ENCODE assay signal across 9 cellular contexts in genomic region chr7:131501930-131502685, GRCh38. TPM values are rescaled to one million over a fixed set of nuclear protein-coding genes. Genes with fewer than 3 reads are reported as not detected.
A peak's percentile ranks its signal among the peaks of the same experiment; 100 is the strongest.
DNase-seq lines count a peak whose midpoint lies in the region; ATAC-seq, FAIRE-seq and TF ChIP-seq lines count a peak whose summit lies in the region.
"Had no signal": no experiment of that assay in that cellular context is flagged by ENCODE, and none has a peak within 500 bp of the region (broad histone marks: within the 10 kb centered on the region; RNA-seq: fewer than 3 reads in every experiment).

No MANE protein-coding gene starts in this region.

- intact Hi-C loops in activated CD4-positive, alpha-beta memory T cell treated with anti-CD3 and anti-CD28 coated beads for 36 hours (cut with micrococcal nuclease) = loop anchor here (1.0 to 10.0 kb wide), 3 partner anchors 11 to 430 kb away; no protein-coding TSS in a partner anchor
- intact Hi-C loops in HepG2 (cut with micrococcal nuclease; ENCODE audit: unreplicated experiment) = no loop called here

- TF ChIP-seq POLR2A in HepG2 (IDR thresholded peaks at IDR 0.05; ENCODE audit: insufficient read depth in 1 of 2, low read depth in 2 of 2, low read length in 2 of 2) (no peak), upper lobe of left lung (IDR thresholded peaks at IDR 0.05) (no peak)

- peak overlapping the region; percentile 54 for H3K27ac Mint-ChIP-seq in activated naive CD8-positive, alpha-beta T cell
- H3K27ac Mint-ChIP-seq in activated naive CD8-positive, alpha-beta T cell treated with anti-CD3 and anti-CD28 coated beads for 36 hours = no peak overlapping the region
- H3K27ac Mint-ChIP-seq in activated CD4-positive, alpha-beta memory T cell treated with anti-CD3 and anti-CD28 coated beads for 36 hours = peak overlapping the region; percentile 60

- POLR2A ChIA-PET in activated CD4-positive, alpha-beta memory T cell treated with anti-CD3 and anti-CD28 coated beads for 36 hours (lab: Charles Lee) = interaction anchor here (0.8 to 1.3 kb wide), 4 partner anchors 9 to 462 kb away, joined by 3 to 4 read pairs (median 3); no protein-coding TSS in a partner anchor
- POLR2A ChIA-PET in HepG2 (lab: Yijun Ruan, JAX) = no interaction called here

- H3K4me3 Mint-ChIP-seq in activated naive CD8-positive, alpha-beta T cell = no peak overlapping the region
- H3K4me3 Mint-ChIP-seq in activated naive CD8-positive, alpha-beta T cell treated with anti-CD3 and anti-CD28 coated beads for 36 hours = no peak overlapping the region
- no peak overlapping the region for H3K4me3 Mint-ChIP-seq in activated CD4-positive, alpha-beta memory T cell treated with anti-CD3 and anti-CD28 coated beads for 36 hours

- H3K9me3 ChIP-seq in HepG2 (ENCODE audit: low read length) (no peaks in the 10 kb centered on the region), upper lobe of left lung (no peaks in the 10 kb centered on the region)
- H3K9me3 ChIP-seq: Peyer's patch had no signal

- TF ChIP-seq RAD21 in HepG2 (CRISPR knock-in tag; IDR thresholded peaks at IDR 0.05) = no peak

- ATAC-seq in HepG2 (no peak), upper lobe of left lung (ENCODE audit: low FRiP score in 2 of 2) (no peak)

- in situ Hi-C loops in HepG2 (cut with HindIII; ENCODE audit: extremely low pct_ligation_motif_present, low pct_unique_long_range_greater_than_20kb) = loop anchor here (10.0 kb wide), 1 partner anchor 153 kb away; no protein-coding TSS in a partner anchor

- H3K79me2 ChIP-seq in HepG2 (ENCODE audit: insufficient read depth, low read length) = no peaks in the 10 kb centered on the region

- H3K27me3 ChIP-seq in HepG2 (ENCODE audit: control insufficient read depth in 1 of 2, insufficient read depth in 2 of 2, low read length in 2 of 2) (no peaks in the 10 kb centered on the region), upper lobe of left lung (no peaks in the 10 kb centered on the region)
- H3K27me3 ChIP-seq: Peyer's patch had no signal

- H3K4me1 ChIP-seq in HepG2 (ENCODE audit: insufficient read depth, low read length) (peaks cover 29% of the 10 kb centered on the region), upper lobe of left lung (peaks cover 12 to 28% (median 20%) of the 10 kb centered on the region in 4 donors)

- no peak for FAIRE-seq in HepG2 (lab: Jason Lieb, UNC)

- BruUV-seq in HepG2 (replicated peaks; lab: Mats Ljungman, UMichigan) = no TSS peak

- H2AFZ ChIP-seq in HepG2 (ENCODE audit: low read length) = no peak overlapping the region

- no peak overlapping the region for H3K9ac ChIP-seq in HepG2 (ENCODE audit: insufficient read depth, low read depth, low read length)

- H3K4me2 ChIP-seq in HepG2 (ENCODE audit: low read depth, low read length) = no peak overlapping the region

- peaks cover 41% of the 10 kb centered on the region for H3K4me1 Mint-ChIP-seq in activated naive CD8-positive, alpha-beta T cell (ENCODE audit: low read depth)
- peaks cover 23% of the 10 kb centered on the region for H3K4me1 Mint-ChIP-seq in activated naive CD8-positive, alpha-beta T cell treated with anti-CD3 and anti-CD28 coated beads for 36 hours
- H3K4me1 Mint-ChIP-seq in activated CD4-positive, alpha-beta memory T cell treated with anti-CD3 and anti-CD28 coated beads for 36 hours (ENCODE audit: low read depth) = peaks cover 30% of the 10 kb centered on the region

- H3K27me3 Mint-ChIP-seq in activated naive CD8-positive, alpha-beta T cell = no peaks in the 10 kb centered on the region
- H3K27me3 Mint-ChIP-seq in activated naive CD8-positive, alpha-beta T cell treated with anti-CD3 and anti-CD28 coated beads for 36 hours = no peaks in the 10 kb centered on the region
- H3K27me3 Mint-ChIP-seq in activated CD4-positive, alpha-beta memory T cell treated with anti-CD3 and anti-CD28 coated beads for 36 hours = no peaks in the 10 kb centered on the region

- no peaks in the 10 kb centered on the region for H3K9me3 Mint-ChIP-seq in activated naive CD8-positive, alpha-beta T cell (ENCODE audit: low read depth)
- H3K9me3 Mint-ChIP-seq in activated naive CD8-positive, alpha-beta T cell treated with anti-CD3 and anti-CD28 coated beads for 36 hours = no peaks in the 10 kb centered on the region
- no peaks in the 10 kb centered on the region for H3K9me3 Mint-ChIP-seq in activated CD4-positive, alpha-beta memory T cell treated with anti-CD3 and anti-CD28 coated beads for 36 hours

- CTCF ChIA-PET in activated CD4-positive, alpha-beta memory T cell treated with anti-CD3 and anti-CD28 coated beads for 36 hours (lab: Charles Lee) = interaction anchor here (0.5 to 2.3 kb wide), 6 partner anchors 10 to 490 kb away, joined by 3 to 10 read pairs (median 6); no protein-coding TSS in a partner anchor
- CTCF ChIA-PET in HepG2 (lab: Yijun Ruan, JAX; ENCODE audit: low intra/inter-chr PET ratio, low total read pairs) = no interaction called here

- 85% methylated on average over 13 of the region's 14 CpGs for WGBS in HepG2 (ENCODE audit: low lambda C conversion rate)
- 70 to 80% methylated on average over 12 to 14 of the region's 14 CpGs for WGBS in upper lobe of left lung, 2 donors

- no peak for DNase-seq in activated naive CD8-positive, alpha-beta T cell treated with anti-CD3 and anti-CD28 coated beads for 36 hours
- DNase-seq in activated CD4-positive, alpha-beta memory T cell treated with anti-CD3 and anti-CD28 coated beads for 36 hours = no peak
- DNase-seq in HepG2 (ENCODE audit: low spot score) (no peak), upper lobe of left lung (no peak), inferior parietal cortex (ENCODE audit: extremely low spot score) (no peak), ureter (ENCODE audit: low spot score) (no peak), GOT3 (lab: John Stamatoyannopoulos, UW) (no peak)
- DNase-seq: Peyer's patch had no signal

- no peaks in the 10 kb centered on the region for H3K36me3 Mint-ChIP-seq in activated naive CD8-positive, alpha-beta T cell
- no peaks in the 10 kb centered on the region for H3K36me3 Mint-ChIP-seq in activated naive CD8-positive, alpha-beta T cell treated with anti-CD3 and anti-CD28 coated beads for 36 hours
- H3K36me3 Mint-ChIP-seq in activated CD4-positive, alpha-beta memory T cell treated with anti-CD3 and anti-CD28 coated beads for 36 hours = no peaks in the 10 kb centered on the region

- TF ChIP-seq CTCF in HepG2 (CRISPR knock-in tag; IDR thresholded peaks at IDR 0.05) = no peak
- no peak for TF ChIP-seq CTCF in upper lobe of left lung (IDR thresholded peaks at IDR 0.05)

- H3K36me3 ChIP-seq in HepG2 (replicated peaks in 1 of 2; ENCODE audit: control insufficient read depth in 1 of 2, insufficient read depth in 2 of 2, low read length in 2 of 2) (peaks cover 2 to 10% of the 10 kb centered on the region in 2 experiments; a peak in 3 of 5 replicates), upper lobe of left lung (peaks cover 0 to 87% (median 16%) of the 10 kb centered on the region in 4 donors)

- H3K4me3 ChIP-seq in HepG2 (replicated peaks in 1 of 3; ENCODE audit: insufficient read depth in 1 of 3, low read depth in 2 of 3, low read length in 3 of 3) (no peak overlapping the region), upper lobe of left lung (no peak overlapping the region)
- H3K4me3 ChIP-seq: Peyer's patch had no signal

- no peaks in the 10 kb centered on the region for H4K20me1 ChIP-seq in HepG2 (ENCODE audit: insufficient read depth, low read length)

- TF ChIP-seq EP300 in HepG2 (IDR thresholded peaks at IDR 0.05; ENCODE audit: low read depth in 2 of 2, low read length in 2 of 2) = no peak
- no peak for TF ChIP-seq EP300 in HepG2 (CRISPR knock-in tag; IDR thresholded peaks at IDR 0.05; ENCODE audit: borderline replicate concordance)
- TF ChIP-seq EP300 in upper lobe of left lung (IDR thresholded peaks at IDR 0.05) = no peak

- H3K27ac ChIP-seq in HepG2 (ENCODE audit: extremely low read length, insufficient read depth, low read length) (no peak overlapping the region), upper lobe of left lung (peak overlapping the region in 3 of 4 donors; percentile 41 to 68 (median 59))

TF ChIP-seq in HepG2, 621 proteins besides CTCF, POLR2A, EP300 and RAD21 (continues in another document):
- 0 out of 2 replicates have a peak, but pooled peaks have one; percentile 8 for TF ChIP-seq TBX2 (CRISPR knock-in tag; IDR thresholded peaks at IDR 0.05; ENCODE audit: borderline replicate concordance)
- TF ChIP-seq RBM22 (optimal IDR thresholded peaks at IDR 0.05; ENCODE audit: low read length) = peak; percentile 2

RNA-seq across cellular contexts. Expression of gene PODXL, which starts 54.3 kb away (rescaled TPM):
- under 1 TPM; 0.70 to 0.88 TPM for total RNA-seq in activated naive CD8-positive, alpha-beta T cell treated with anti-CD3 and anti-CD28 coated beads for 36 hours
- 1 to 10 TPM in 1 of 2 experiments, under 1 TPM in 1; 0.62 to 1.3 TPM for total RNA-seq in activated CD4-positive, alpha-beta memory T cell treated with anti-CD3 and anti-CD28 coated beads for 36 hours
- 0.22 and 0.24 TPM in 2 replicates for total RNA-seq in HepG2 (2016; rRNA removed; fragmentation: Illumina TruSeq; extraction: Trizol)
- 0.09 TPM in 1 of 2 replicates, not detected in the other for total RNA-seq in HepG2 (2016; cell fraction: cytosol; rRNA removed; fragmentation: Illumina TruSeq; extraction: Trizol; ENCODE audit: low read depth)
- 0.17 and 0.24 TPM in 2 replicates for total RNA-seq in HepG2 (2016; cell fraction: insoluble cytoplasmic fraction; rRNA removed; fragmentation: Illumina TruSeq; extraction: Trizol)
- total RNA-seq in HepG2 (2016; cell fraction: membrane; rRNA removed; fragmentation: Illumina TruSeq; extraction: Trizol) = 0.12 and 0.21 TPM in 2 replicates
- 0.47 and 1.1 TPM in 2 replicates for total RNA-seq in HepG2 (2016; cell fraction: nucleus; rRNA removed; fragmentation: Illumina TruSeq; extraction: Trizol)
- polyA plus RNA-seq in HepG2 (2011; rRNA removed) = 0.33 and 0.54 TPM in 2 replicates
- 0.18 and 0.35 TPM in 2 replicates for polyA plus RNA-seq in HepG2 (2011; cell fraction: cytosol; rRNA removed)
- polyA plus RNA-seq in HepG2 (2011; cell fraction: nucleus; rRNA removed) = 0.38 and 0.55 TPM in 2 replicates
- 0.19 and 0.63 TPM in 2 replicates for polyA plus RNA-seq in HepG2 (2012)
- polyA plus RNA-seq in HepG2 (2016; cell fraction: cytosol; fragmentation: Illumina TruSeq; extraction: Trizol; ENCODE audit: low read depth) = 0.01 and 0.31 TPM in 2 replicates
- 0.21 and 0.25 TPM in 2 replicates for polyA plus RNA-seq in HepG2 (2016; cell fraction: insoluble cytoplasmic fraction; fragmentation: Illumina TruSeq; extraction: Trizol; ENCODE audit: low read depth)
- polyA plus RNA-seq in HepG2 (2016; cell fraction: membrane; fragmentation: Illumina TruSeq; extraction: Trizol; ENCODE audit: low read depth) = 0.03 and 0.16 TPM in 2 replicates
- polyA plus RNA-seq in HepG2 (2016; cell fraction: nucleus; fragmentation: Illumina TruSeq; extraction: Trizol; ENCODE audit: insufficient read depth, low read depth) = 0.69 and 1.5 TPM in 2 replicates
- 0.50 and 160 TPM in 2 replicates for polyA minus RNA-seq in HepG2 (2011; rRNA and poly(A)+ RNA removed; ENCODE audit: low replicate concordance)
- polyA minus RNA-seq in HepG2 (2011; cell fraction: cytosol; rRNA and poly(A)+ RNA removed) = 1.5 and 2.1 TPM in 2 replicates
- polyA minus RNA-seq in HepG2 (2011; cell fraction: nucleus; rRNA and poly(A)+ RNA removed) = 0.75 and 1.4 TPM in 2 replicates
- total RNA-seq in upper lobe of left lung = 100 to 1,000 TPM in 3 of 6 donors, 10 to 100 TPM in 3; 57.0 to 108 (median 96.6) TPM
- 64.4 TPM for total RNA-seq in ureter

Comparison
In these comparisons a context has a peak if more than half of its experiments do, and no peak if none do; other contexts are left out.
1. RNA of gene PODXL, which starts 54.3 kb away (total RNA-seq): 57.0 to 108 TPM in upper lobe of left lung and 64.4 TPM in ureter (single experiment); 0.62 to 1.3 TPM in activated CD4-positive, alpha-beta memory T cell treated with anti-CD3 and anti-CD28 coated beads for 36 hours, 0.70 to 0.88 TPM in activated naive CD8-positive, alpha-beta T cell treated with anti-CD3 and anti-CD28 coated beads for 36 hours and 0.09 to 1.1 TPM in HepG2; every median in the first group is over 10 times any median in the second.